ENCODE assay signal across 12 cellular contexts in the genomic region with DNA sequence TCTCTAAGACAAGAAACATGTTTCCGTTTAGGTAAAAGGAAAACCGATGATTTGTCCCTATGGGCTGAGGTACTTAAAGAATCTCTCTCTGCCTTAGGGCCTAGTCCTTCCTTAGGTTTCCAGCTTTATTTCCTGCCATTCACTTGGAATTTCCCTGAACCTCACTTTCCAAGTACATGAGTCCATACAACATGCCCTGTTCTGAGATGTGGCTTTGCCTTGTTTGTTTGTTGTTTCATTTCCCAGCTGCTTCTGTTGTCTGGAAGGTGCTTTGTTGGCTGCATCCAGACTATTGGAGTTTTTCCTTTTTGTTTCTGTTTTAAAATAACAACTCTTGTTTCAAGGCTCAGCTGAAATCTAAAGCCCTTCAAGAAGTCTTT.
DNase-seq lines count a peak whose midpoint lies in the region; ATAC-seq and TF ChIP-seq lines count a peak whose summit lies in the region.
"Had no signal": no experiment of that assay in that cellular context is flagged by ENCODE, and none has a peak within 500 bp of the region (broad histone marks: within the 10 kb centered on the region; RNA-seq: fewer than 3 reads in every experiment).

No MANE protein-coding gene starts in this region.

- no peak overlapping the region for H2AK5ac ChIP-seq in mesenchymal stem cell (ENCODE audit: low read length, severe bottlenecking)

- H2BK5ac ChIP-seq in mesenchymal stem cell (ENCODE audit: low read depth, low read length, poor library complexity, severe bottlenecking), result no peak overlapping the region

- DNase-seq in ascending aorta (ENCODE audit: low spot score in 2 of 2) (no peak), mesenchymal stem cell (peak; percentile 46), thoracic aorta (ENCODE audit: low spot score) (no peak), NCI-H2029 treated with DMSO at 0.1 percent for 48 hours (lab: John Stamatoyannopoulos, UW) (no peak), MV-4-11 (lab: John Stamatoyannopoulos, UW) (no peak)
- no peak for DNase-seq in effector memory CD4-positive, alpha-beta T cell
- DNase-seq in activated CD4-positive, alpha-beta T cell treated with anti-CD3 and anti-CD28 coated beads for 1 hour, result no peak
- DNase-seq: activated CD4-positive, alpha-beta T cell treated with anti-CD3 and anti-CD28 coated beads, Interleukin-2, amount 50 U/mL, for 4 hours; activated naive CD4-positive, alpha-beta T cell; activated T-cell treated with anti-CD3 and anti-CD28 coated beads for 4 hours; NCI-H524 treated with DMSO at 0.1 percent for 48 hours had no signal

- H2BK15ac ChIP-seq in mesenchymal stem cell (ENCODE audit: low read depth, poor library complexity, severe bottlenecking), result no peak overlapping the region

- H3K36me3 ChIP-seq in HUES48 (ENCODE audit: control insufficient read depth, insufficient read depth, low read length), result no peaks in the 10 kb centered on the region
- no peaks in the 10 kb centered on the region for H3K36me3 ChIP-seq in ascending aorta
- H3K36me3 ChIP-seq in mesenchymal stem cell (ENCODE audit: control insufficient read depth in 1 of 2, insufficient read depth in 2 of 2, low read depth in 1 of 2, low read length in 2 of 2), result no peaks in the 10 kb centered on the region
- no peaks in the 10 kb centered on the region for H3K36me3 ChIP-seq in thoracic aorta
- no peaks in the 10 kb centered on the region for H3K36me3 ChIP-seq in effector memory CD4-positive, alpha-beta T cell (ENCODE audit: control insufficient read depth, insufficient read depth, low read length)

- H4K91ac ChIP-seq in mesenchymal stem cell (ENCODE audit: low read length), result no peak overlapping the region

- 100% methylated on average over 2 of the region's 2 CpGs for WGBS in mesenchymal stem cell

- H3K4me2 ChIP-seq in mesenchymal stem cell (ENCODE audit: low read length, poor library complexity, severe bottlenecking), result no peak overlapping the region

- peaks cover 4% of the 10 kb centered on the region for H3K4me1 ChIP-seq in HUES48 (ENCODE audit: control insufficient read depth, insufficient read depth, low read length)
- H3K4me1 ChIP-seq in ascending aorta, result peaks cover 0 to 9% of the 10 kb centered on the region in 2 donors
- peaks cover 4% of the 10 kb centered on the region for H3K4me1 ChIP-seq in mesenchymal stem cell (ENCODE audit: control insufficient read depth, insufficient read depth, low read depth, low read length)
- peaks cover 17 to 20% of the 10 kb centered on the region in 2 donors for H3K4me1 ChIP-seq in thoracic aorta (ENCODE audit: control insufficient read depth in 1 of 2, low read depth in 2 of 2)
- H3K4me1 ChIP-seq in effector memory CD4-positive, alpha-beta T cell (ENCODE audit: control insufficient read depth, insufficient read depth, low read length, poor library complexity, severe bottlenecking), result no peaks in the 10 kb centered on the region

- intact Hi-C loops in ascending aorta (cut with DNase I), result loop anchor here (1.0 to 5.0 kb wide), 3 partner anchors 90 to 225 kb away; no protein-coding TSS in a partner anchor

- no peak overlapping the region for H2AFZ ChIP-seq in mesenchymal stem cell (ENCODE audit: low read depth, low read length)

- ATAC-seq in thoracic aorta (ENCODE audit: insufficient number of reproducible peaks, low FRiP score, low read depth), result no peak

- no peak overlapping the region for H3K9ac ChIP-seq in HUES48 (ENCODE audit: low read depth, low read length)
- peak overlapping the region; percentile 25 for H3K9ac ChIP-seq in mesenchymal stem cell (ENCODE audit: low read length)

- H2BK120ac ChIP-seq in mesenchymal stem cell (ENCODE audit: low read depth, low read length), result no peak overlapping the region

- no peaks in the 10 kb centered on the region for H3K9me3 ChIP-seq in HUES48 (ENCODE audit: control insufficient read depth, insufficient read depth, low read length)
- H3K9me3 ChIP-seq in ascending aorta, result no peaks in the 10 kb centered on the region
- H3K9me3 ChIP-seq in mesenchymal stem cell (ENCODE audit: control insufficient read depth, low read length), result no peaks in the 10 kb centered on the region
- H3K9me3 ChIP-seq in thoracic aorta, result no peaks in the 10 kb centered on the region
- H3K9me3 ChIP-seq in effector memory CD4-positive, alpha-beta T cell (ENCODE audit: control insufficient read depth, low read length), result no peaks in the 10 kb centered on the region

- H3K23ac ChIP-seq in mesenchymal stem cell (ENCODE audit: low read length in 2 of 2), result no peak overlapping the region

- no peak overlapping the region for H3K4me3 ChIP-seq in HUES48 (ENCODE audit: low read depth, low read length)
- H3K4me3 ChIP-seq in ascending aorta, result no peak overlapping the region
- H3K4me3 ChIP-seq in mesenchymal stem cell (ENCODE audit: insufficient read depth in 1 of 2, low read depth in 1 of 2, low read length in 2 of 2), result no peak overlapping the region
- no peak overlapping the region for H3K4me3 ChIP-seq in thoracic aorta
- no peak overlapping the region for H3K4me3 ChIP-seq in effector memory CD4-positive, alpha-beta T cell (ENCODE audit: insufficient read depth, low read depth, low read length, poor library complexity, severe bottlenecking)

- no peak overlapping the region for H3K4ac ChIP-seq in mesenchymal stem cell (ENCODE audit: low read depth in 1 of 2, low read length in 2 of 2)

- H2BK12ac ChIP-seq in mesenchymal stem cell (ENCODE audit: low read length in 2 of 2), result no peak overlapping the region

- H3K27ac ChIP-seq in HUES48 (ENCODE audit: low read depth, low read length) (peak overlapping the region; percentile 59), ascending aorta (peak overlapping the region; percentile 36 to 44), mesenchymal stem cell (ENCODE audit: low read length, poor library complexity, severe bottlenecking) (no peak overlapping the region), thoracic aorta (peak overlapping the region; percentile 49)
- no peak overlapping the region for H3K27ac ChIP-seq in effector memory CD4-positive, alpha-beta T cell (ENCODE audit: insufficient read depth, low read length, poor library complexity, severe bottlenecking)

- H3K27me3 ChIP-seq in HUES48 (ENCODE audit: control insufficient read depth, insufficient read depth, low read length) (no peaks in the 10 kb centered on the region), ascending aorta (no peaks in the 10 kb centered on the region), mesenchymal stem cell (ENCODE audit: control insufficient read depth in 1 of 2, insufficient read depth in 1 of 2, low read length in 2 of 2) (no peaks in the 10 kb centered on the region), thoracic aorta (replicated peaks; ENCODE audit: insufficient read depth) (no peaks in the 10 kb centered on the region)
- H3K27me3 ChIP-seq in effector memory CD4-positive, alpha-beta T cell (replicated peaks; ENCODE audit: control insufficient read depth, insufficient read depth, low read length, poor library complexity, severe bottlenecking), result no peaks in the 10 kb centered on the region

- H4K8ac ChIP-seq in mesenchymal stem cell (ENCODE audit: low read length), result no peak overlapping the region

- no peak overlapping the region for H3K14ac ChIP-seq in mesenchymal stem cell (ENCODE audit: low read length in 2 of 2)

- no peaks in the 10 kb centered on the region for H3K79me1 ChIP-seq in mesenchymal stem cell (replicated peaks; ENCODE audit: low read length, poor library complexity, severe bottlenecking)

- H3K18ac ChIP-seq in mesenchymal stem cell (ENCODE audit: low read depth in 1 of 2, low read length in 2 of 2), result no peak overlapping the region

- TF ChIP-seq CTCF in ascending aorta (IDR thresholded peaks at IDR 0.05) (no peak), thoracic aorta (IDR thresholded peaks at IDR 0.05) (no peak)

Comparison
In these comparisons a context has a peak if more than half of its experiments do, and no peak if none do; other contexts are left out.
1. H3K27ac ChIP-seq: peak in HUES48 (single experiment), ascending aorta (2 of 2) and thoracic aorta (2 of 2); none in mesenchymal stem cell (single experiment) and effector memory CD4-positive, alpha-beta T cell (single experiment).